In genomic region chr5:141880961-141881801, GRCh38 we compare ENCODE assay signal across 13 cellular contexts. TPM values are rescaled to one million over a fixed set of nuclear protein-coding genes. Genes with fewer than 3 reads are reported as not detected.
DNase-seq lines count a peak whose midpoint lies in the region; ATAC-seq and TF ChIP-seq lines count a peak whose summit lies in the region.
"Had no signal": no experiment of that assay in that cellular context is flagged by ENCODE, and none has a peak within 500 bp of the region (broad histone marks: within the 10 kb centered on the region; RNA-seq: fewer than 3 reads in every experiment).

No MANE protein-coding gene starts in this region.

- TF ChIP-seq CTCF in heart left ventricle (IDR thresholded peaks at IDR 0.05) (no peak), endodermal cell (conservative IDR thresholded peaks at IDR 0.05) (no peak), uterus (IDR thresholded peaks at IDR 0.05) (no peak), nephron progenitor cell (IDR thresholded peaks at IDR 0.05) (no peak)

- intact Hi-C loops in heart left ventricle (cut with DNase I) = loop anchor here (2.0 to 5.0 kb wide), 9 partner anchors 41 to 180 kb away; partner anchors contain the start of genes PCDH12 (in 7 of the 10) and DELE1 (in 4 of the 10)
- intact Hi-C loops in left cardiac atrium (cut with DNase I) = loop anchor here in 1 of 2 donors (5.0 to 10.0 kb wide), 2 partner anchors 74 to 194 kb away; partner anchors contain the start of gene PCDH12
- intact Hi-C loops in uterus (cut with DNase I; ENCODE audit: low total_unique reads) = loop anchor here (5.0 kb wide), 1 partner anchor 179 kb away; no protein-coding TSS in a partner anchor

- H3K9me3 Mint-ChIP-seq in endodermal cell (no peaks in the 10 kb centered on the region), nephron progenitor cell (no peaks in the 10 kb centered on the region)

- DNase-seq in heart left ventricle = peak in 4 of 5 donors; percentile 54 to 83 (median 66)
- no peak for DNase-seq in left cardiac atrium
- DNase-seq in endodermal cell = no peak
- DNase-seq in uterus = no peak
- no peak for DNase-seq in foreskin melanocyte
- no peak for DNase-seq in nephron progenitor cell
- DNase-seq: left colon, NCI-H526, T-helper 1 cell had no signal

- WGBS in heart left ventricle, 4 donors = 31 to 38% (median 32%) methylated on average over 8 of the region's 8 CpGs
- WGBS in endodermal cell (ENCODE audit: insufficient coverage in 1 of 2, insufficient read length in 1 of 2), 2 experiments = 57 to 62% methylated on average over 7 to 8 of the region's 8 CpGs

- H3K27ac Mint-ChIP-seq in endodermal cell = no peak overlapping the region
- H3K27ac Mint-ChIP-seq in nephron progenitor cell = no peak overlapping the region

- H3K4me3 Mint-ChIP-seq in endodermal cell (no peak overlapping the region), nephron progenitor cell (no peak overlapping the region)

- H3K36me3 Mint-ChIP-seq in endodermal cell (ENCODE audit: low read depth) (no peaks in the 10 kb centered on the region), nephron progenitor cell (ENCODE audit: low read depth) (no peaks in the 10 kb centered on the region)

- peaks cover 63% of the 10 kb centered on the region for H3K27me3 Mint-ChIP-seq in endodermal cell (ENCODE audit: insufficient read depth)
- H3K27me3 Mint-ChIP-seq in nephron progenitor cell (ENCODE audit: low read depth, poor library complexity) = peaks cover 94% of the 10 kb centered on the region

- H3K4me3 ChIP-seq in heart left ventricle (no peak overlapping the region), endodermal cell (ENCODE audit: low read length) (no peak overlapping the region), muscle layer of duodenum (ENCODE audit: low read depth in 1 of 2, low read length in 2 of 2) (no peak overlapping the region), uterus (no peak overlapping the region)

- H3K27ac ChIP-seq in heart left ventricle (peak overlapping the region; percentile 34 to 94 (median 86)), endodermal cell (ENCODE audit: low read depth, low read length) (peak overlapping the region; percentile 12), muscle layer of duodenum (ENCODE audit: low read length) (peak overlapping the region; percentile 61), uterus (peak overlapping the region; percentile 7 to 8)
- H3K27ac ChIP-seq: epithelial cell of prostate had no signal

- H3K9ac ChIP-seq in endodermal cell (ENCODE audit: extremely low read depth, low read length, poor library complexity, severe bottlenecking) = no peak overlapping the region

- H3K4me1 Mint-ChIP-seq in endodermal cell (peaks cover 20% of the 10 kb centered on the region), nephron progenitor cell (peaks cover 36% of the 10 kb centered on the region)

- H3K4me1 ChIP-seq in heart left ventricle (peaks cover 0 to 69% (median 53%) of the 10 kb centered on the region in 12 donors), endodermal cell (ENCODE audit: control insufficient read depth, insufficient read depth, low read length) (peaks cover 5% of the 10 kb centered on the region), muscle layer of duodenum (ENCODE audit: control insufficient read depth in 1 of 2, insufficient read depth in 2 of 2, low read length in 2 of 2) (peaks cover 0 to 34% of the 10 kb centered on the region in 2 donors), uterus (peaks cover 0 to 19% of the 10 kb centered on the region in 2 donors)

- H3K27me3 ChIP-seq in heart left ventricle (peaks cover 3 to 86% (median 36%) of the 10 kb centered on the region in 9 donors), endodermal cell (ENCODE audit: control insufficient read depth, insufficient read depth, low read length, poor library complexity, severe bottlenecking) (peaks cover 49% of the 10 kb centered on the region), muscle layer of duodenum (ENCODE audit: low read depth, low read length) (peaks cover 51% of the 10 kb centered on the region), uterus (peaks cover 16% of the 10 kb centered on the region in 2 donors)

- no peaks in the 10 kb centered on the region for H3K36me3 ChIP-seq in heart left ventricle
- no peaks in the 10 kb centered on the region for H3K36me3 ChIP-seq in endodermal cell (ENCODE audit: control insufficient read depth, insufficient read depth, low read length)
- no peaks in the 10 kb centered on the region for H3K36me3 ChIP-seq in muscle layer of duodenum (ENCODE audit: control insufficient read depth in 1 of 2, insufficient read depth in 2 of 2, low read length in 2 of 2)
- H3K36me3 ChIP-seq in uterus = no peaks in the 10 kb centered on the region

- TF ChIP-seq POLR2A in heart left ventricle (IDR thresholded peaks at IDR 0.05) = peak in 1 of 2 donors; percentile 27
- TF ChIP-seq POLR2A in uterus (IDR thresholded peaks at IDR 0.05) = no peak

- H3K9me3 ChIP-seq in heart left ventricle = no peaks in the 10 kb centered on the region
- no peaks in the 10 kb centered on the region for H3K9me3 ChIP-seq in endodermal cell (ENCODE audit: control insufficient read depth, low read length)
- H3K9me3 ChIP-seq in muscle layer of duodenum (ENCODE audit: control insufficient read depth in 1 of 2, low read length in 2 of 2) = no peaks in the 10 kb centered on the region
- H3K9me3 ChIP-seq in uterus = no peaks in the 10 kb centered on the region

- ATAC-seq in heart left ventricle (peak; percentile 33 to 66 (median 59)), left cardiac atrium (no peak), GM19328 (IDR thresholded peaks at IDR 0.05; ENCODE audit: unreplicated experiment) (no peak)
- ATAC-seq: left colon had no signal

RNA-seq across cellular contexts. Expression of gene PCDH1, which starts 3.0 kb away (rescaled TPM):
- total RNA-seq in heart left ventricle (100 to 1,000 TPM in 1 of 9 donors, 10 to 100 TPM in 8; 10.2 to 106 (median 19.2) TPM), left cardiac atrium (10 to 100 TPM; 20.7 to 36.0 TPM), endodermal cell (10 to 100 TPM; 45.4 to 69.7 TPM), uterus (10 to 100 TPM; 29.2 to 46.7 (median 31.5) TPM)
- polyA plus RNA-seq in heart left ventricle = 10 to 100 TPM; 13.5 to 25.8 TPM
- polyA plus RNA-seq in endodermal cell (2013, experiment 1 of 2) = 17.2 TPM
- 13.5 TPM for polyA plus RNA-seq in endodermal cell (2013, experiment 2 of 2)
- total RNA-seq: activated CD8-positive, alpha-beta memory T cell treated with anti-CD3 and anti-CD28 coated beads for 36 hours had no signal

RNA-seq across cellular contexts. Expression of gene DELE1, which starts 42.5 kb away (rescaled TPM):
- total RNA-seq in heart left ventricle = 100 to 1,000 TPM in 4 of 9 donors, 10 to 100 TPM in 5; 63.1 to 174 (median 96.0) TPM
- 10 to 100 TPM; 56.8 to 59.1 TPM for polyA plus RNA-seq in heart left ventricle
- 10 to 100 TPM; 79.9 to 85.5 TPM for total RNA-seq in left cardiac atrium
- 10 to 100 TPM; 66.5 to 71.4 TPM for total RNA-seq in endodermal cell
- 74.8 TPM for polyA plus RNA-seq in endodermal cell (2013, experiment 1 of 2)
- polyA plus RNA-seq in endodermal cell (2013, experiment 2 of 2) = 65.1 TPM
- 100 to 1,000 TPM in 1 of 4 donors, 10 to 100 TPM in 3; 24.7 to 102 (median 45.8) TPM for total RNA-seq in uterus

Comparison
In these comparisons a context has a peak if more than half of its experiments do, and no peak if none do; other contexts are left out.
1. ATAC-seq: peak in heart left ventricle (4 of 4); none in left cardiac atrium (0 of 2) and GM19328 (single experiment).
2. DNase-seq: peak in heart left ventricle (4 of 5); none in left cardiac atrium (single experiment), endodermal cell (single experiment), uterus (0 of 2), foreskin melanocyte (single experiment) and nephron progenitor cell (single experiment).
3. H3K27ac ChIP-seq: peak in every context shown above with its lines; median percentile 86 in heart left ventricle; 61 in muscle layer of duodenum; 12 in endodermal cell; 8 in uterus.